In genomic region chr20:2523919-2524434, GRCh38 we compare ENCODE assay signal across 9 cellular contexts. TPM values are rescaled to one million over a fixed set of nuclear protein-coding genes. Genes with fewer than 3 reads are reported as not detected.
DNase-seq lines count a peak whose midpoint lies in the region; ATAC-seq, FAIRE-seq and TF ChIP-seq lines count a peak whose summit lies in the region.
"Had no signal": no experiment of that assay in that cellular context is flagged by ENCODE, and none has a peak within 500 bp of the region (broad histone marks: within the 10 kb centered on the region; RNA-seq: fewer than 3 reads in every experiment).

No MANE protein-coding gene starts in this region.

- no peaks in the 10 kb centered on the region for H3K9me3 Mint-ChIP-seq in IgD-negative memory B cell
- no peaks in the 10 kb centered on the region for H3K9me3 Mint-ChIP-seq in naive thymus-derived CD4-positive, alpha-beta T cell

- POLR2A ChIA-PET in naive thymus-derived CD4-positive, alpha-beta T cell (lab: Charles Lee), result interaction anchor here (0.7 to 4.5 kb wide), 6 partner anchors 10 to 142 kb away, joined by 3 to 35 read pairs (median 6); partner anchors contain the start of genes IDH3B, SNRPB and ZNF343

- H4K20me1 ChIP-seq in mammary epithelial cell (ENCODE audit: insufficient read depth, low read length), result no peaks in the 10 kb centered on the region

- no TSS peak for BruUV-seq in mammary epithelial cell (replicated peaks; lab: Mats Ljungman, UMichigan)

- no peaks in the 10 kb centered on the region for H3K79me2 ChIP-seq in ACC112 (ENCODE audit: control insufficient read depth, insufficient read depth, low read length, unreplicated experiment)
- H3K79me2 ChIP-seq in mammary epithelial cell (ENCODE audit: insufficient read depth, low read length), result no peaks in the 10 kb centered on the region

- CTCF ChIA-PET in mammary epithelial cell (lab: Charles Lee; ENCODE audit: low non-redundant PET), result interaction anchor here (0.7 kb wide), 2 partner anchors 53 to 189 kb away, joined by 4 to 6 read pairs; partner anchors contain the start of gene SNRPB
- CTCF ChIA-PET in naive thymus-derived CD4-positive, alpha-beta T cell (lab: Charles Lee), result interaction anchor here (0.6 to 5.5 kb wide), 10 partner anchors 13 to 217 kb away, joined by 3 to 51 read pairs (median 3); partner anchors contain the start of gene ZNF343

- H3K4me3 Mint-ChIP-seq in IgD-negative memory B cell, result peak overlapping the region; percentile 86 to 96 (median 94)
- H3K4me3 Mint-ChIP-seq in naive thymus-derived CD4-positive, alpha-beta T cell, result peak overlapping the region; percentile 80 to 94 (median 90)

- ATAC-seq in naive thymus-derived CD4-positive, alpha-beta T cell, result no peak

- intact Hi-C loops in mammary epithelial cell (cut with micrococcal nuclease), result loop anchor here (1.0 to 5.0 kb wide), 2 partner anchors 108 to 123 kb away; no protein-coding TSS in a partner anchor
- intact Hi-C loops in naive thymus-derived CD4-positive, alpha-beta T cell (cut with micrococcal nuclease), result loop anchor here (1.0 to 10.0 kb wide), 8 partner anchors 15 to 351 kb away; partner anchors contain the start of genes NOP56 (in 2 of the 2), SNRPB (in 2 of the 2) and PTPRA (in 1 of the 2)

- H3K27me3 Mint-ChIP-seq in IgD-negative memory B cell, result peaks cover 3% of the 10 kb centered on the region
- H3K27me3 Mint-ChIP-seq in naive thymus-derived CD4-positive, alpha-beta T cell, result peaks cover 0 to 4% (median 0%) of the 10 kb centered on the region in 5 donors

- H3K9ac ChIP-seq in mammary epithelial cell (ENCODE audit: insufficient read depth, low read length), result no peak overlapping the region

- dilution Hi-C loops in mammary epithelial cell (cut with HindIII; ENCODE audit: low sequenced_read_pairs), result no loop called here

- H2AFZ ChIP-seq in ACC112 (ENCODE audit: low read length, unreplicated experiment) (peak overlapping the region; percentile 78), mammary epithelial cell (ENCODE audit: low read depth, low read length) (peak overlapping the region; percentile 94)

- no peak for FAIRE-seq in GM19239 (lab: Jason Lieb, UNC)
- FAIRE-seq: G401.6 had no signal

- H3K36me3 ChIP-seq in ACC112 (ENCODE audit: insufficient read depth, low read length), result no peaks in the 10 kb centered on the region
- H3K36me3 ChIP-seq in mammary epithelial cell (ENCODE audit: insufficient read depth, low read length), result no peaks in the 10 kb centered on the region
- H3K36me3 ChIP-seq in naive thymus-derived CD4-positive, alpha-beta T cell (ENCODE audit: control insufficient read depth in 2 of 3, insufficient read depth in 3 of 3, low read length in 3 of 3), result peaks cover 0 to 5% (median 0%) of the 10 kb centered on the region in 3 experiments

- DNase-seq in mammary epithelial cell, result no peak
- no peak for DNase-seq in naive thymus-derived CD4-positive, alpha-beta T cell
- DNase-seq in stimulated activated CD4-positive, alpha-beta T cell treated with anti-CD3 and anti-CD28 coated beads, Interleukin-15, amount 100 ng/mL, for 24 hours, result no peak
- DNase-seq in medulla oblongata (ENCODE audit: extremely low spot score), result no peak
- DNase-seq in NAMALWA (ENCODE audit: low spot score), result no peak
- no peak for DNase-seq in GM19239 (ENCODE audit: insufficient read length, low spot score)

- H3K4me1 ChIP-seq in ACC112 (ENCODE audit: control insufficient read depth, insufficient read depth, low read length, unreplicated experiment) (peaks cover 16% of the 10 kb centered on the region), mammary epithelial cell (ENCODE audit: insufficient read depth, low read length) (peaks cover 6% of the 10 kb centered on the region)
- peaks cover 0 to 5% of the 10 kb centered on the region in 2 donors for H3K4me1 ChIP-seq in naive thymus-derived CD4-positive, alpha-beta T cell (ENCODE audit: control insufficient read depth in 2 of 2, insufficient read depth in 2 of 2, low read length in 2 of 2)

- no peaks in the 10 kb centered on the region for H3K27me3 ChIP-seq in ACC112 (ENCODE audit: insufficient read depth, low read length)
- H3K27me3 ChIP-seq in mammary epithelial cell (ENCODE audit: insufficient read depth, low read length), result no peaks in the 10 kb centered on the region
- H3K27me3 ChIP-seq in naive thymus-derived CD4-positive, alpha-beta T cell (ENCODE audit: control insufficient read depth in 2 of 2, insufficient read depth in 2 of 2, low read length in 2 of 2), result no peaks in the 10 kb centered on the region

- TF ChIP-seq CTCF in mammary epithelial cell (conservative IDR thresholded peaks at IDR 0.05 in 1 of 2, IDR thresholded peaks at IDR 0.05 in 1 of 2; ENCODE audit: extremely low read depth in 1 of 2, insufficient read depth in 1 of 2, low read depth in 1 of 2, low read length in 2 of 2), result no peak

- no peaks in the 10 kb centered on the region for H3K9me3 ChIP-seq in mammary epithelial cell (replicated peaks; ENCODE audit: insufficient read depth, low read length)
- no peaks in the 10 kb centered on the region for H3K9me3 ChIP-seq in naive thymus-derived CD4-positive, alpha-beta T cell (ENCODE audit: control insufficient read depth in 2 of 3, low read length in 3 of 3)

- peak overlapping the region; percentile 94 for H3K4me2 ChIP-seq in mammary epithelial cell (ENCODE audit: insufficient read depth, low read depth, low read length)

- no peaks in the 10 kb centered on the region for H3K36me3 Mint-ChIP-seq in IgD-negative memory B cell
- no peaks in the 10 kb centered on the region for H3K36me3 Mint-ChIP-seq in naive thymus-derived CD4-positive, alpha-beta T cell

- H3K4me1 Mint-ChIP-seq in IgD-negative memory B cell, result peaks cover 5 to 11% (median 8%) of the 10 kb centered on the region in 3 donors
- peaks cover 6 to 24% (median 10%) of the 10 kb centered on the region in 7 donors for H3K4me1 Mint-ChIP-seq in naive thymus-derived CD4-positive, alpha-beta T cell

- H3K4me3 ChIP-seq in ACC112 (ENCODE audit: low read depth, low read length) (peak overlapping the region; percentile 87), mammary epithelial cell (replicated peaks in 1 of 3; ENCODE audit: insufficient read depth in 1 of 3, low read depth in 2 of 3, low read length in 3 of 3) (peak overlapping the region in 2 of 3 experiments; percentile 67 to 83)
- H3K4me3 ChIP-seq in naive thymus-derived CD4-positive, alpha-beta T cell (ENCODE audit: low read length), result no peak overlapping the region

- peak overlapping the region in 1 of 3 donors; percentile 71 for H3K27ac Mint-ChIP-seq in IgD-negative memory B cell
- H3K27ac Mint-ChIP-seq in naive thymus-derived CD4-positive, alpha-beta T cell, result peak overlapping the region; percentile 62 to 94 (median 86)

- 27% methylated on average over 4 of the region's 6 CpGs for WGBS in mammary epithelial cell (ENCODE audit: low coverage, missing lambda C conversion rate)

- in situ Hi-C loops in mammary epithelial cell (cut with MboI; ENCODE audit: low sequenced_read_pairs in 2 of 2), result loop anchor here (10.0 to 25.0 kb wide), 2 partner anchors 113 to 121 kb away; no protein-coding TSS in a partner anchor

- H3K27ac ChIP-seq in ACC112 (ENCODE audit: low read depth, low read length), result no peak overlapping the region
- no peak overlapping the region for H3K27ac ChIP-seq in mammary epithelial cell (ENCODE audit: insufficient read depth, low read depth, low read length)
- H3K27ac ChIP-seq in naive thymus-derived CD4-positive, alpha-beta T cell (ENCODE audit: low read depth, low read length), result peak overlapping the region; percentile 76

RNA-seq across cellular contexts. Expression of gene TMC2, which starts 12.4 kb away (rescaled TPM):
- polyA plus RNA-seq in IgD-negative memory B cell (not detected), mammary epithelial cell (not detected)
- not detected for total RNA-seq in mammary epithelial cell
- not detected for polyA minus RNA-seq in mammary epithelial cell
- total RNA-seq in naive thymus-derived CD4-positive, alpha-beta T cell, result under 1 TPM in 1 of 5 experiments, not detected in 4; 0.15 TPM
- not detected for polyA plus RNA-seq in naive thymus-derived CD4-positive, alpha-beta T cell

RNA-seq across cellular contexts. Expression of gene ZNF343, which starts 15.3 kb away (rescaled TPM):
- polyA plus RNA-seq in IgD-negative memory B cell, result 8.5 TPM
- total RNA-seq in mammary epithelial cell, result 10 to 100 TPM; 12.0 to 12.9 TPM
- 7.9 TPM for polyA plus RNA-seq in mammary epithelial cell
- polyA minus RNA-seq in mammary epithelial cell, result 52.2 TPM
- total RNA-seq in naive thymus-derived CD4-positive, alpha-beta T cell, result 10 to 100 TPM in 4 of 5 experiments, 1 to 10 TPM in 1; 7.5 to 14.4 (median 11.8) TPM
- polyA plus RNA-seq in naive thymus-derived CD4-positive, alpha-beta T cell, result 1 to 10 TPM; 3.7 to 8.8 TPM

RNA-seq across cellular contexts. Expression of gene SNRPB, which starts 53.4 kb away (rescaled TPM):
- polyA plus RNA-seq in IgD-negative memory B cell (334 TPM), mammary epithelial cell (232 TPM)
- 100 to 1,000 TPM in 1 of 2 donors, 10 to 100 TPM in 1; 90.7 to 216 TPM for total RNA-seq in mammary epithelial cell
- 80.9 TPM for polyA minus RNA-seq in mammary epithelial cell
- total RNA-seq in naive thymus-derived CD4-positive, alpha-beta T cell, result 100 to 1,000 TPM in 3 of 5 experiments, 10 to 100 TPM in 2; 83.5 to 323 (median 118) TPM
- polyA plus RNA-seq in naive thymus-derived CD4-positive, alpha-beta T cell, result 100 to 1,000 TPM; 230 to 231 TPM
